Comparison of ENCODE assay signal across 9 cellular contexts in genomic region chr21:37338671-37339526, GRCh38. TPM values are rescaled to one million over a fixed set of nuclear protein-coding genes. Genes with fewer than 3 reads are reported as not detected.
DNase-seq lines count a peak whose midpoint lies in the region; ATAC-seq, FAIRE-seq and TF ChIP-seq lines count a peak whose summit lies in the region.
"Had no signal": no experiment of that assay in that cellular context is flagged by ENCODE, and none has a peak within 500 bp of the region (broad histone marks: within the 10 kb centered on the region; RNA-seq: fewer than 3 reads in every experiment).

No MANE protein-coding gene starts in this region.

- no peaks in the 10 kb centered on the region for H3K27me3 Mint-ChIP-seq in MCF 10A (ENCODE audit: insufficient read depth, unreplicated experiment)
- H3K27me3 Mint-ChIP-seq in activated CD4-positive, alpha-beta T cell treated with anti-CD3 and anti-CD28 coated beads for 36 hours = no peaks in the 10 kb centered on the region

- FAIRE-seq in D721Med (lab: Jason Lieb, UNC) = no peak

- 60% methylated on average over 11 of the region's 11 CpGs for WGBS in right lobe of liver (ENCODE audit: insufficient coverage, low coverage, low lambda C conversion rate, missing lambda C conversion rate)

- no peaks in the 10 kb centered on the region for H3K9me3 ChIP-seq in breast epithelium
- H3K9me3 ChIP-seq in right lobe of liver = no peaks in the 10 kb centered on the region

- in situ Hi-C loops in astrocyte of the spinal cord (cut with HindIII; ENCODE audit: low sequenced_read_pairs) = no loop called here

- TF ChIP-seq CTCF in MCF 10A (IDR thresholded peaks at IDR 0.05; ENCODE audit: unreplicated experiment) (no peak), breast epithelium (IDR thresholded peaks at IDR 0.05) (no peak), astrocyte of the spinal cord (IDR thresholded peaks at IDR 0.05; ENCODE audit: low read depth, low read length) (no peak), right lobe of liver (IDR thresholded peaks at IDR 0.05) (no peak), D721Med (IDR thresholded peaks at IDR 0.05; ENCODE audit: insufficient read depth, missing control alignments) (no peak)

- intact Hi-C loops in MCF 10A (cut with micrococcal nuclease) = loop anchor here (1.0 to 2.0 kb wide), 2 partner anchors 26 to 72 kb away; partner anchors contain the start of gene VPS26C
- intact Hi-C loops in breast epithelium (cut with DNase I; ENCODE audit: low total_unique reads) = no loop called here
- intact Hi-C loops in right lobe of liver (cut with DNase I) = no loop called here
- intact Hi-C loops in activated CD4-positive, alpha-beta T cell treated with anti-CD3 and anti-CD28 coated beads for 36 hours (cut with DNase I, micrococcal nuclease) = loop anchor here in 1 of 2 experiments (10.0 kb wide), 1 partner anchor 296 kb away; no protein-coding TSS in a partner anchor

- H3K4me3 ChIP-seq in breast epithelium (no peak overlapping the region), astrocyte of the spinal cord (ENCODE audit: low read depth, low read length) (no peak overlapping the region), right lobe of liver (no peak overlapping the region)

- TF ChIP-seq POLR2A in breast epithelium (IDR thresholded peaks at IDR 0.05) = no peak
- TF ChIP-seq POLR2A in right lobe of liver (IDR thresholded peaks at IDR 0.05) = no peak

- H3K4me1 Mint-ChIP-seq in MCF 10A (ENCODE audit: insufficient read depth, unreplicated experiment) = peaks cover 25% of the 10 kb centered on the region
- H3K4me1 Mint-ChIP-seq in activated CD4-positive, alpha-beta T cell treated with anti-CD3 and anti-CD28 coated beads for 36 hours = peaks cover 6% of the 10 kb centered on the region

- H3K4me1 ChIP-seq in breast epithelium = no peaks in the 10 kb centered on the region
- H3K4me1 ChIP-seq in right lobe of liver = no peaks in the 10 kb centered on the region

- peak overlapping the region; percentile 42 for H3K4me3 Mint-ChIP-seq in MCF 10A (ENCODE audit: unreplicated experiment)
- H3K4me3 Mint-ChIP-seq in activated CD4-positive, alpha-beta T cell treated with anti-CD3 and anti-CD28 coated beads for 36 hours = no peak overlapping the region

- H3K9me3 Mint-ChIP-seq in MCF 10A (ENCODE audit: unreplicated experiment) = peaks cover 1% of the 10 kb centered on the region
- peaks cover 5% of the 10 kb centered on the region for H3K9me3 Mint-ChIP-seq in activated CD4-positive, alpha-beta T cell treated with anti-CD3 and anti-CD28 coated beads for 36 hours (ENCODE audit: low read depth)

- DNase-seq in MCF 10A (ENCODE audit: unreplicated experiment) = peak; percentile 96
- no peak for DNase-seq in breast epithelium (ENCODE audit: low spot score in 2 of 2)
- peak; percentile 59 for DNase-seq in astrocyte of the spinal cord (ENCODE audit: low read depth, low spot score)
- no peak for DNase-seq in right lobe of liver
- no peak for DNase-seq in activated CD4-positive, alpha-beta T cell treated with anti-CD3 and anti-CD28 coated beads for 36 hours
- no peak for DNase-seq in MV-4-11 (lab: John Stamatoyannopoulos, UW)
- DNase-seq in D721Med (ENCODE audit: insufficient read length, low spot score) = no peak
- DNase-seq in KG1 (lab: John Stamatoyannopoulos, UW) = no peak
- DNase-seq: caudate nucleus had no signal

- CTCF ChIA-PET in MCF 10A (lab: Yijun Ruan, JAX) = interaction anchor here (1.3 to 1.8 kb wide), 3 partner anchors 10 to 26 kb away, joined by 3 to 7 read pairs (median 4); no protein-coding TSS in a partner anchor
- CTCF ChIA-PET in activated CD4-positive, alpha-beta T cell treated with anti-CD3 and anti-CD28 coated beads for 36 hours (lab: Charles Lee) = interaction anchor here (1.4 kb wide), 1 partner anchor 10 kb away, joined by 3 read pairs; no protein-coding TSS in a partner anchor

- peak; percentile 34 to 94 (median 50) for ATAC-seq in right lobe of liver
- ATAC-seq in activated CD4-positive, alpha-beta T cell treated with anti-CD3 and anti-CD28 coated beads for 36 hours = no peak

- no peaks in the 10 kb centered on the region for H3K36me3 ChIP-seq in breast epithelium
- no peaks in the 10 kb centered on the region for H3K36me3 ChIP-seq in right lobe of liver

- H3K27ac ChIP-seq in breast epithelium (no peak overlapping the region), right lobe of liver (peak overlapping the region in 1 of 3 donors; percentile 56)

- H3K27me3 ChIP-seq in breast epithelium = no peaks in the 10 kb centered on the region
- no peaks in the 10 kb centered on the region for H3K27me3 ChIP-seq in right lobe of liver

- no peaks in the 10 kb centered on the region for H3K36me3 Mint-ChIP-seq in MCF 10A (ENCODE audit: insufficient read depth, unreplicated experiment)
- no peaks in the 10 kb centered on the region for H3K36me3 Mint-ChIP-seq in activated CD4-positive, alpha-beta T cell treated with anti-CD3 and anti-CD28 coated beads for 36 hours (ENCODE audit: low read depth)

- no TSS peak for BruUV-seq in MCF 10A (replicated peaks; lab: Mats Ljungman, UMichigan)

- H3K27ac Mint-ChIP-seq in MCF 10A (ENCODE audit: low read depth, unreplicated experiment) = peak overlapping the region; percentile 97
- no peak overlapping the region for H3K27ac Mint-ChIP-seq in activated CD4-positive, alpha-beta T cell treated with anti-CD3 and anti-CD28 coated beads for 36 hours

- POLR2A ChIA-PET in MCF 10A (lab: Yijun Ruan, JAX) = interaction anchor here (0.5 to 4.3 kb wide), 16 partner anchors 10 to 225 kb away, joined by 3 to 54 read pairs (median 5); partner anchors contain the start of genes DYRK1A and VPS26C
- POLR2A ChIA-PET in activated CD4-positive, alpha-beta T cell treated with anti-CD3 and anti-CD28 coated beads for 36 hours (lab: Charles Lee) = no interaction called here

RNA-seq across cellular contexts. Expression of gene DYRK1A, which starts 27.7 kb away (rescaled TPM):
- total RNA-seq in MCF 10A (2022) (58.6 and 63.1 TPM in 2 replicates), breast epithelium (100 to 1,000 TPM in 1 of 3 donors, 10 to 100 TPM in 2; 71.7 to 138 (median 93.1) TPM), right lobe of liver (10 to 100 TPM; 20.6 to 32.5 (median 25.7) TPM)
- 10 to 100 TPM; 51.1 to 76.9 TPM for total RNA-seq in activated CD4-positive, alpha-beta T cell treated with anti-CD3 and anti-CD28 coated beads for 36 hours

Comparison
In these comparisons a context has a peak if more than half of its experiments do, and no peak if none do; other contexts are left out.
1. DNase-seq: peak in MCF 10A (single experiment) and astrocyte of the spinal cord (single experiment); none in breast epithelium (0 of 2), right lobe of liver (0 of 3), activated CD4-positive, alpha-beta T cell treated with anti-CD3 and anti-CD28 coated beads for 36 hours (single experiment), MV-4-11 (single experiment), D721Med (single experiment) and KG1 (single experiment).